In genomic region chr17:40451420-40451819, GRCh38 we compare ENCODE assay signal across 13 cellular contexts. TPM values are rescaled to one million over a fixed set of nuclear protein-coding genes. Genes with fewer than 3 reads are reported as not detected.
DNase-seq lines count a peak whose midpoint lies in the region; ATAC-seq, FAIRE-seq and TF ChIP-seq lines count a peak whose summit lies in the region.
"Had no signal": no experiment of that assay in that cellular context is flagged by ENCODE, and none has a peak within 500 bp of the region (broad histone marks: within the 10 kb centered on the region; RNA-seq: fewer than 3 reads in every experiment).

No MANE protein-coding gene starts in this region.

- no peak overlapping the region for H3K4me3 Mint-ChIP-seq in endodermal cell
- H3K4me3 Mint-ChIP-seq: activated naive CD4-positive, alpha-beta T cell treated with anti-CD3 and anti-CD28 coated beads for 36 hours had no signal

- ATAC-seq in HG03565 (IDR thresholded peaks at IDR 0.05; ENCODE audit: unreplicated experiment) = no peak

- no peak for TF ChIP-seq CTCF in cardiac fibroblast (IDR thresholded peaks at IDR 0.05; ENCODE audit: low read depth, low read length)
- no peak for TF ChIP-seq CTCF in kidney (IDR thresholded peaks at IDR 0.05; ENCODE audit: borderline replicate concordance, extremely low read depth, insufficient read depth)
- no peak for TF ChIP-seq CTCF in smooth muscle cell (IDR thresholded peaks at IDR 0.05; ENCODE audit: borderline replicate concordance, insufficient read depth, poor library complexity, severe bottlenecking)
- TF ChIP-seq CTCF in endodermal cell (conservative IDR thresholded peaks at IDR 0.05) = no peak

- H3K36me3 Mint-ChIP-seq in endodermal cell (ENCODE audit: low read depth) = peaks cover 29% of the 10 kb centered on the region

- peaks cover 14 to 47% of the 10 kb centered on the region in 2 donors for H3K36me3 ChIP-seq in kidney (ENCODE audit: control insufficient read depth in 1 of 2, insufficient read depth in 2 of 2, low read length in 2 of 2)
- no peaks in the 10 kb centered on the region for H3K36me3 ChIP-seq in smooth muscle cell (ENCODE audit: low read depth)
- no peaks in the 10 kb centered on the region for H3K36me3 ChIP-seq in endodermal cell (ENCODE audit: control insufficient read depth, insufficient read depth, low read length)

- H3K27ac ChIP-seq in kidney (ENCODE audit: low read depth in 2 of 2, low read length in 2 of 2) (peak overlapping the region; percentile 35 to 85), smooth muscle cell (ENCODE audit: low read depth) (peak overlapping the region; percentile 23), endodermal cell (ENCODE audit: low read depth, low read length) (no peak overlapping the region)

- H3F3A ChIP-seq in smooth muscle cell (ENCODE audit: low read depth) = no peaks in the 10 kb centered on the region

- H3K9me3 Mint-ChIP-seq in endodermal cell = no peaks in the 10 kb centered on the region
- H3K9me3 Mint-ChIP-seq: activated naive CD4-positive, alpha-beta T cell treated with anti-CD3 and anti-CD28 coated beads for 36 hours had no signal

- H4K20me1 ChIP-seq in smooth muscle cell (ENCODE audit: low read depth) = peaks cover 66% of the 10 kb centered on the region

- 25% methylated on average over 6 of the region's 6 CpGs for WGBS in smooth muscle cell (ENCODE audit: low lambda C conversion rate)
- WGBS in endodermal cell (ENCODE audit: insufficient coverage in 1 of 2, insufficient read length in 1 of 2), 2 experiments = 92 to 98% methylated on average over 2 to 6 of the region's 6 CpGs

- peak overlapping the region; percentile 54 for H3K4me2 ChIP-seq in smooth muscle cell

- H3K9me3 ChIP-seq in kidney (ENCODE audit: control insufficient read depth in 1 of 2, low read length in 2 of 2) (no peaks in the 10 kb centered on the region), smooth muscle cell (replicated peaks; ENCODE audit: low read depth) (no peaks in the 10 kb centered on the region), endodermal cell (ENCODE audit: control insufficient read depth, low read length) (no peaks in the 10 kb centered on the region)

- intact Hi-C loops in kidney (cut with DNase I) = no loop called here

- H3K27me3 Mint-ChIP-seq in endodermal cell (ENCODE audit: insufficient read depth) = no peaks in the 10 kb centered on the region

- no peaks in the 10 kb centered on the region for H3K27me3 ChIP-seq in smooth muscle cell (ENCODE audit: low read depth)
- no peaks in the 10 kb centered on the region for H3K27me3 ChIP-seq in endodermal cell (ENCODE audit: control insufficient read depth, insufficient read depth, low read length, poor library complexity, severe bottlenecking)

- H3K4me1 ChIP-seq in kidney (ENCODE audit: control insufficient read depth in 1 of 2, insufficient read depth in 1 of 2, low read depth in 1 of 2, low read length in 2 of 2) (peaks cover 40 to 62% of the 10 kb centered on the region in 2 donors), smooth muscle cell (ENCODE audit: low read depth) (peaks cover 3% of the 10 kb centered on the region), endodermal cell (ENCODE audit: control insufficient read depth, insufficient read depth, low read length) (no peaks in the 10 kb centered on the region)

- peaks cover 5% of the 10 kb centered on the region for H3K4me1 Mint-ChIP-seq in endodermal cell

- peaks cover 23% of the 10 kb centered on the region for H3K79me2 ChIP-seq in smooth muscle cell (ENCODE audit: low read depth)

- peak; percentile 53 for DNase-seq in H4 (ENCODE audit: low spot score)
- DNase-seq in cardiac fibroblast (ENCODE audit: low read depth in 2 of 2) = peak; percentile 87 to 98
- DNase-seq in kidney = no peak
- no peak for DNase-seq in smooth muscle cell (lab: John Stamatoyannopoulos, UW; ENCODE audit: unreplicated experiment)
- no peak for DNase-seq in GM19240 (ENCODE audit: insufficient read length, low spot score)
- no peak for DNase-seq in DMS153 (lab: John Stamatoyannopoulos, UW)
- no peak for DNase-seq in endodermal cell
- DNase-seq: activated naive CD4-positive, alpha-beta T cell treated with anti-CD3 and anti-CD28 coated beads for 36 hours; erythroblast; stimulated activated CD4-positive, alpha-beta T cell treated with anti-CD3 and anti-CD28 coated beads, Interleukin-4, amount 100 ng/mL, for 24 hours had no signal

- H3K27ac Mint-ChIP-seq in endodermal cell = no peak overlapping the region
- H3K27ac Mint-ChIP-seq: activated naive CD4-positive, alpha-beta T cell treated with anti-CD3 and anti-CD28 coated beads for 36 hours had no signal

- H3K4me3 ChIP-seq in cardiac fibroblast (replicated peaks in 1 of 2; ENCODE audit: low read depth in 2 of 2, low read length in 2 of 2) (no peak overlapping the region), kidney (ENCODE audit: low read length in 2 of 2) (no peak overlapping the region), smooth muscle cell (no peak overlapping the region), endodermal cell (ENCODE audit: low read length) (no peak overlapping the region)

- no peak for FAIRE-seq in kidney (lab: Jason Lieb, UNC)
- FAIRE-seq: H54, urothelium cell line had no signal

- H2AFZ ChIP-seq in smooth muscle cell (ENCODE audit: low read depth) = no peak overlapping the region

- H3K9ac ChIP-seq in kidney (ENCODE audit: low read length in 2 of 2) (no peak overlapping the region), smooth muscle cell (ENCODE audit: low read depth) (no peak overlapping the region), endodermal cell (ENCODE audit: extremely low read depth, low read length, poor library complexity, severe bottlenecking) (no peak overlapping the region)

RNA-seq across cellular contexts. Expression of gene IGFBP4, which starts 8.2 kb away (rescaled TPM):
- total RNA-seq in H4 (2014; rRNA removed; shearing (Covaris generic)) = 6.2 and 7.2 TPM in 2 replicates
- total RNA-seq in kidney (743 TPM), smooth muscle cell (63.8 and 91.0 TPM in 2 replicates), endodermal cell (10 to 100 TPM; 58.3 to 69.0 TPM)
- polyA plus RNA-seq in kidney (ENCODE audit: insufficient read depth, low read depth, low replicate concordance) (545 TPM), smooth muscle cell (305 and 413 TPM in 2 replicates)
- polyA plus RNA-seq in endodermal cell (2013, experiment 1 of 2) = 39.9 TPM
- polyA plus RNA-seq in endodermal cell (2013, experiment 2 of 2) = 38.5 TPM

RNA-seq across cellular contexts. Expression of gene TOP2A, which starts 33.7 kb away (rescaled TPM):
- 194 and 219 TPM in 2 replicates for total RNA-seq in H4 (2014; rRNA removed; shearing (Covaris generic))
- total RNA-seq in kidney = 2.7 TPM
- polyA plus RNA-seq in kidney (ENCODE audit: insufficient read depth, low read depth, low replicate concordance) = 0.82 TPM
- total RNA-seq in smooth muscle cell = 42.3 and 45.5 TPM in 2 replicates
- polyA plus RNA-seq in smooth muscle cell = 15.4 and 26.2 TPM in 2 replicates
- total RNA-seq in endodermal cell = 100 to 1,000 TPM; 173 to 246 TPM
- polyA plus RNA-seq in endodermal cell (2013, experiment 1 of 2) = 353 TPM
- polyA plus RNA-seq in endodermal cell (2013, experiment 2 of 2) = 358 TPM

RNA-seq across cellular contexts. Expression of gene TNS4, which starts 50.0 kb away (rescaled TPM):
- total RNA-seq in H4 (2014; rRNA removed; shearing (Covaris generic)) = not detected in 2 replicates
- 0.31 TPM for total RNA-seq in kidney
- 2.2 TPM for polyA plus RNA-seq in kidney (ENCODE audit: insufficient read depth, low read depth, low replicate concordance)
- total RNA-seq in smooth muscle cell = 0.63 and 1.2 TPM in 2 replicates
- polyA plus RNA-seq in smooth muscle cell = 0.13 and 3.3 TPM in 2 replicates
- 1 to 10 TPM in 1 of 2 donors, under 1 TPM in 1; 0.89 to 2.5 TPM for total RNA-seq in endodermal cell
- polyA plus RNA-seq in endodermal cell (2013, experiment 1 of 2) = 0.07 TPM
- polyA plus RNA-seq in endodermal cell (2013, experiment 2 of 2) = not detected

Comparison
In these comparisons a context has a peak if more than half of its experiments do, and no peak if none do; other contexts are left out.
1. DNase-seq: peak in H4 (single experiment) and cardiac fibroblast (2 of 2); none in kidney (single experiment), smooth muscle cell (single experiment), GM19240 (single experiment), DMS153 (single experiment) and endodermal cell (single experiment).
2. RNA of gene TOP2A, which starts 33.7 kb away (total RNA-seq): 173 to 246 TPM in endodermal cell, 194 to 219 TPM in H4 and 42.3 to 45.5 TPM in smooth muscle cell; 2.7 TPM in kidney (single experiment); every median in the first group is over 10 times any median in the second.